Comparison of ENCODE assay signal across 11 cellular contexts in the genomic region with DNA sequence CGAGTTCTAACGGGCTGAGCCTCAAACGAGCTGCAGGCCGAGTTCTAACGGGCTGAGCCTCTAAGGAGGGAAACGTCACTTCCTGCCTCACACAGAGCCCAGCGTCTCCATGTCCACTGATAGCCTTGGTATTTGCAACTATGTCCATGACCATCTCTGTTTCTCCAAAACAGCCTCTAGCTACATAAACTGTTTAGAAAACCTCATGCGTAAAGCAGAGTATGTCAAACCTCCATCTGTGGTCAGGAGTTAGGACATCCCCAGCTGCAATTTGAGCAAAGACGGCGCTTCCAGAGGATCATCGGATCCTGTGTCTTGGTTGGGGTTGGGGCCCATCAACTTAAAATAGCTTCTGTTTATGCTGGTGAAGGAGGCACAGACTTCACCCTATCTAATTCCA. TPM values are rescaled to one million over a fixed set of nuclear protein-coding genes. Genes with fewer than 3 reads are reported as not detected.
A peak's percentile ranks its signal among the peaks of the same experiment; 100 is the strongest.
DNase-seq lines count a peak whose midpoint lies in the region; ATAC-seq and TF ChIP-seq lines count a peak whose summit lies in the region.
"Had no signal": no experiment of that assay in that cellular context is flagged by ENCODE, and none has a peak within 500 bp of the region (broad histone marks: within the 10 kb centered on the region; RNA-seq: fewer than 3 reads in every experiment).

No MANE protein-coding gene starts in this region.

- no peak overlapping the region for H3K27ac ChIP-seq in upper lobe of right lung

- no peaks in the 10 kb centered on the region for H3K27me3 ChIP-seq in upper lobe of right lung
- H3K27me3 ChIP-seq: tibial nerve had no signal

- H3K4me1 ChIP-seq in upper lobe of right lung, result peaks cover 29% of the 10 kb centered on the region

- no peaks in the 10 kb centered on the region for H3K9me3 ChIP-seq in upper lobe of right lung
- H3K9me3 ChIP-seq: tibial nerve had no signal

- H3K4me3 ChIP-seq in upper lobe of right lung, result no peak overlapping the region
- H3K4me3 ChIP-seq: tibial nerve had no signal

- no peak for TF ChIP-seq CTCF in upper lobe of right lung (IDR thresholded peaks at IDR 0.05)

- intact Hi-C loops in upper lobe of right lung (cut with DNase I), result no loop called here

- DNase-seq in stimulated activated CD4-positive, alpha-beta T cell treated with anti-CD3 and anti-CD28 coated beads, Interleukin-15, amount 100 ng/mL, for 24 hours, result peak; percentile 44
- no peak for DNase-seq in stimulated activated CD4-positive, alpha-beta T cell treated with anti-CD3 and anti-CD28 coated beads, Interleukin-4, amount 100 ng/mL, for 4 hours
- DNase-seq in activated CD8-positive, alpha-beta memory T cell treated with anti-CD3 and anti-CD28 coated beads, Interleukin-2, amount 50 U/mL, for 4 hours, result peak; percentile 11
- DNase-seq in iris pigment epithelial cell (ENCODE audit: low read depth) (peak; percentile 92), upper lobe of right lung (peak; percentile 10), NCI-H345 (lab: John Stamatoyannopoulos, UW) (no peak), DMS53 (lab: John Stamatoyannopoulos, UW) (no peak)
- DNase-seq: central memory CD4-positive, alpha-beta T cell; NCI-H1436 had no signal

- no peak for ATAC-seq in upper lobe of right lung
- no peak for ATAC-seq in HG03095 (IDR thresholded peaks at IDR 0.05; ENCODE audit: unreplicated experiment)

- H3K36me3 ChIP-seq in upper lobe of right lung, result no peaks in the 10 kb centered on the region

RNA-seq across cellular contexts. Expression of gene RASA3, which starts 20.8 kb away (rescaled TPM):
- total RNA-seq in upper lobe of right lung, result 17.3 TPM

Comparison
In these comparisons a context has a peak if more than half of its experiments do, and no peak if none do; other contexts are left out.
1. DNase-seq: peak in stimulated activated CD4-positive, alpha-beta T cell treated with anti-CD3 and anti-CD28 coated beads, Interleukin-15, amount 100 ng/mL, for 24 hours (single experiment), activated CD8-positive, alpha-beta memory T cell treated with anti-CD3 and anti-CD28 coated beads, Interleukin-2, amount 50 U/mL, for 4 hours (single experiment), iris pigment epithelial cell (single experiment) and upper lobe of right lung (single experiment); none in stimulated activated CD4-positive, alpha-beta T cell treated with anti-CD3 and anti-CD28 coated beads, Interleukin-4, amount 100 ng/mL, for 4 hours (0 of 2), NCI-H345 (single experiment) and DMS53 (single experiment).